In genomic region chr2:17793803-17794349, GRCh38 we compare ENCODE assay signal across 29 cellular contexts. TPM values are rescaled to one million over a fixed set of nuclear protein-coding genes. Genes with fewer than 3 reads are reported as not detected.
DNase-seq lines count a peak whose midpoint lies in the region; ATAC-seq, FAIRE-seq and TF ChIP-seq lines count a peak whose summit lies in the region.
"Had no signal": no experiment of that assay in that cellular context is flagged by ENCODE, and none has a peak within 500 bp of the region (broad histone marks: within the 10 kb centered on the region; RNA-seq: fewer than 3 reads in every experiment).

No MANE protein-coding gene starts in this region.

- peak overlapping the region; percentile 5 for H3K18ac ChIP-seq in neuronal stem cell (ENCODE audit: low read length)

- H2BK5ac ChIP-seq in neuronal stem cell (ENCODE audit: low read length): no peak overlapping the region

- H3K9me3 Mint-ChIP-seq in HFFc6: no peaks in the 10 kb centered on the region
- H3K9me3 Mint-ChIP-seq in Calu3 (ENCODE audit: low read depth, unreplicated experiment): no peaks in the 10 kb centered on the region
- H3K9me3 Mint-ChIP-seq: activated CD8-positive, alpha-beta T cell treated with anti-CD3 and anti-CD28 coated beads for 36 hours; activated naive CD4-positive, alpha-beta T cell treated with anti-CD3 and anti-CD28 coated beads, Interleukin-2, amount 50 U/mL, for 72 hours; activated T-cell treated with anti-CD3 and anti-CD28 coated beads, Interleukin-2, amount 50 U/mL, for 24 hours; CD4-positive, alpha-beta T cell; natural killer cell treated with Interleukin-12 subunit alpha and Interleukin-12 subunit beta and Interleukin-15 and Interleukin-18, amount 100 ng/mL, for 72 hours had no signal

- no peak for TF ChIP-seq EP300 in K562 (IDR thresholded peaks at IDR 0.05; ENCODE audit: low read length)

- no peak overlapping the region for H2BK12ac ChIP-seq in neuronal stem cell (ENCODE audit: low read length)

- POLR2A ChIA-PET in K562 (lab: Yijun Ruan, JAX): interaction anchor here (0.8 to 1.3 kb wide), 3 partner anchors 13 to 186 kb away, joined by 3 read pairs; no protein-coding TSS in a partner anchor

- H3K4me3 Mint-ChIP-seq in HFFc6: no peak overlapping the region
- H3K4me3 Mint-ChIP-seq in Calu3 (ENCODE audit: low read depth, unreplicated experiment): no peak overlapping the region
- H3K4me3 Mint-ChIP-seq: activated CD8-positive, alpha-beta T cell treated with anti-CD3 and anti-CD28 coated beads for 36 hours; activated T-cell treated with anti-CD3 and anti-CD28 coated beads, Interleukin-2, amount 50 U/mL, for 24 hours; CD4-positive, alpha-beta T cell; natural killer cell treated with Interleukin-12 subunit alpha and Interleukin-12 subunit beta and Interleukin-15 and Interleukin-18, amount 100 ng/mL, for 72 hours; stimulated activated naive B cell treated with anti-CD40 and anti-IgM and Interleukin-4, amounts not matched to agents 10 μg/mL and 1 μg/mL and 100 μg/mL, for 72 hours had no signal

- intact Hi-C loops in K562 (cut with micrococcal nuclease): no loop called here
- intact Hi-C loops in Calu3 (cut with micrococcal nuclease; ENCODE audit: unreplicated experiment): no loop called here
- intact Hi-C loops in heart right ventricle (cut with DNase I): no loop called here

- no peak overlapping the region for H2AK5ac ChIP-seq in neuronal stem cell (ENCODE audit: low read depth, low read length)

- H3K4me1 ChIP-seq in K562 (replicated peaks in 1 of 2; ENCODE audit: control insufficient read depth in 2 of 2, insufficient read depth in 2 of 2, low read length in 2 of 2) (no peaks in the 10 kb centered on the region), neuronal stem cell (ENCODE audit: control insufficient read depth in 2 of 2, insufficient read depth in 1 of 2, low read depth in 1 of 2, low read length in 2 of 2) (no peaks in the 10 kb centered on the region), MM.1S (ENCODE audit: low read length) (peaks cover 7% of the 10 kb centered on the region), heart right ventricle (peaks cover 0 to 6% (median 0%) of the 10 kb centered on the region in 9 donors)
- H3K4me1 ChIP-seq: tibial artery had no signal

- 0 out of 2 replicates have a peak, but pooled peaks cover 3% of the 10 kb centered on the region for H3F3A ChIP-seq in MM.1S (ENCODE audit: insufficient read depth, low read length)

- H4K20me1 ChIP-seq in K562 (replicated peaks; ENCODE audit: control insufficient read depth, insufficient read depth, low read length): no peaks in the 10 kb centered on the region
- no peaks in the 10 kb centered on the region for H4K20me1 ChIP-seq in MM.1S (ENCODE audit: insufficient read depth, low read length)

- DNase-seq in ELR (ENCODE audit: low read depth): peak; percentile 7
- peak; percentile 20 for DNase-seq in HFFc6
- no peak for DNase-seq in K562 (ENCODE audit: extremely low read depth in 1 of 4, low spot score in 3 of 4)
- DNase-seq in neuronal stem cell (ENCODE audit: low spot score): no peak
- no peak for DNase-seq in Calu3
- no peak for DNase-seq in MM.1S
- DNase-seq in heart right ventricle: no peak
- no peak for DNase-seq in effector CD8-positive, alpha-beta T cell (lab: John Stamatoyannopoulos, UW)
- DNase-seq: activated CD4-positive, CD25-positive, alpha-beta regulatory T cell; activated CD8-positive, alpha-beta T cell treated with anti-CD3 and anti-CD28 coated beads for 36 hours; activated T-cell treated with anti-CD3 and anti-CD28 coated beads, Interleukin-2, amount 50 U/mL, for 24 hours; CD4-positive, alpha-beta T cell; cerebellar nuclear complex; DMS53; effector memory CD4-positive, alpha-beta T cell; head of caudate nucleus; Kasumi-1; NCI-H1105; NCI-H2081; NCI-H510A treated with DMSO at 0.1 percent for 48 hours; stimulated activated naive B cell treated with anti-CD40 and anti-IgM and Interleukin-4, amounts not matched to agents 10 μg/mL and 1 μg/mL and 100 μg/mL, for 72 hours; T-helper 9 cell; tibial artery had no signal

- H3K9ac ChIP-seq in K562 (ENCODE audit: insufficient read depth in 1 of 2, low read depth in 2 of 2, low read length in 2 of 2) (no peak overlapping the region), neuronal stem cell (ENCODE audit: low read depth, low read length, poor library complexity) (no peak overlapping the region), MM.1S (ENCODE audit: low read length) (no peak overlapping the region)

- no peak for ATAC-seq in K562
- no peak for ATAC-seq in heart right ventricle
- ATAC-seq: activated CD8-positive, alpha-beta T cell treated with anti-CD3 and anti-CD28 coated beads for 36 hours; esophagus mucosa had no signal

- no peak overlapping the region for H3K4ac ChIP-seq in neuronal stem cell (ENCODE audit: low read length)

- no peak overlapping the region for H2BK120ac ChIP-seq in neuronal stem cell (ENCODE audit: low read depth, low read length)

- H3K9me1 ChIP-seq in K562 (ENCODE audit: control insufficient read depth, insufficient read depth, low read length): no peaks in the 10 kb centered on the region

- no peak overlapping the region for H2BK15ac ChIP-seq in neuronal stem cell (ENCODE audit: low read length)

- H3K36me3 ChIP-seq in K562 (ENCODE audit: control insufficient read depth, insufficient read depth, low read length) (no peaks in the 10 kb centered on the region), neuronal stem cell (replicated peaks in 1 of 2; ENCODE audit: control insufficient read depth in 2 of 2, insufficient read depth in 2 of 2, low read length in 2 of 2) (no peaks in the 10 kb centered on the region), MM.1S (replicated peaks; ENCODE audit: insufficient read depth, low read length) (no peaks in the 10 kb centered on the region), heart right ventricle (no peaks in the 10 kb centered on the region)
- H3K36me3 ChIP-seq: tibial artery had no signal

- H3K27ac Mint-ChIP-seq in HFFc6 (no peak overlapping the region; the same call in 1 of the 2 replicates), Calu3 (ENCODE audit: unreplicated experiment) (no peak overlapping the region)
- H3K27ac Mint-ChIP-seq: activated CD8-positive, alpha-beta T cell treated with anti-CD3 and anti-CD28 coated beads for 36 hours; activated naive CD4-positive, alpha-beta T cell treated with anti-CD3 and anti-CD28 coated beads, Interleukin-2, amount 50 U/mL, for 72 hours; activated T-cell treated with anti-CD3 and anti-CD28 coated beads, Interleukin-2, amount 50 U/mL, for 24 hours; CD4-positive, alpha-beta T cell; natural killer cell treated with Interleukin-12 subunit alpha and Interleukin-12 subunit beta and Interleukin-15 and Interleukin-18, amount 100 ng/mL, for 72 hours; stimulated activated naive B cell treated with anti-CD40 and anti-IgM and Interleukin-4, amounts not matched to agents 10 μg/mL and 1 μg/mL and 100 μg/mL, for 72 hours had no signal

- no peaks in the 10 kb centered on the region for H3K36me3 Mint-ChIP-seq in HFFc6 (ENCODE audit: low read depth)
- H3K36me3 Mint-ChIP-seq in Calu3 (ENCODE audit: insufficient read depth, unreplicated experiment): no peaks in the 10 kb centered on the region
- H3K36me3 Mint-ChIP-seq: activated naive CD4-positive, alpha-beta T cell treated with anti-CD3 and anti-CD28 coated beads, Interleukin-2, amount 50 U/mL, for 72 hours; natural killer cell treated with Interleukin-12 subunit alpha and Interleukin-12 subunit beta and Interleukin-15 and Interleukin-18, amount 100 ng/mL, for 72 hours; stimulated activated naive B cell treated with anti-CD40 and anti-IgM and Interleukin-4, amounts not matched to agents 10 μg/mL and 1 μg/mL and 100 μg/mL, for 72 hours had no signal

- TF ChIP-seq RAD21 in K562 (CRISPR knock-in tag; conservative IDR thresholded peaks at IDR 0.05 in 1 of 2, IDR thresholded peaks at IDR 0.05 in 1 of 2): no peak

- 3% methylated on average over 5 of the region's 6 CpGs for WGBS in K562 (ENCODE audit: insufficient coverage, low coverage, missing lambda C conversion rate)
- no CpG with 5 or more reads among the region's 6 CpGs for WGBS in neuronal stem cell (ENCODE audit: extremely low coverage in 2 of 2, insufficient read length in 2 of 2, insufficient replicate concordance in 1 of 2), 2 donors
- 84 to 85% methylated on average over 6 of the region's 6 CpGs for WGBS in heart right ventricle, 2 donors

- H3K23ac ChIP-seq in neuronal stem cell (ENCODE audit: low read depth, low read length, poor library complexity): no peak overlapping the region

- no peak overlapping the region for H2AFZ ChIP-seq in K562 (ENCODE audit: low read depth, low read length)
- peak overlapping the region; percentile 56 for H2AFZ ChIP-seq in neuronal stem cell (ENCODE audit: low read length)
- no peak overlapping the region for H2AFZ ChIP-seq in MM.1S (ENCODE audit: low read length)

- H3K9me3 ChIP-seq in K562 (replicated peaks; ENCODE audit: control insufficient read depth, insufficient read depth, low read depth, low read length) (no peaks in the 10 kb centered on the region), neuronal stem cell (replicated peaks in 1 of 2; ENCODE audit: control insufficient read depth in 2 of 2, insufficient read depth in 1 of 2, low read depth in 1 of 2, low read length in 2 of 2) (no peaks in the 10 kb centered on the region), MM.1S (replicated peaks; ENCODE audit: insufficient read depth, low read length) (no peaks in the 10 kb centered on the region), heart right ventricle (no peaks in the 10 kb centered on the region)
- H3K9me3 ChIP-seq: tibial artery had no signal

- TF ChIP-seq POLR2A in K562 (conservative IDR thresholded peaks at IDR 0.05): no peak

- no peak overlapping the region for H4K8ac ChIP-seq in neuronal stem cell (ENCODE audit: low read depth, low read length)

- no peak overlapping the region for H3K4me2 ChIP-seq in K562 (ENCODE audit: insufficient read depth, low read length)
- H3K4me2 ChIP-seq in neuronal stem cell (ENCODE audit: insufficient read depth, low read length, poor library complexity, severe bottlenecking): no peak overlapping the region
- H3K4me2 ChIP-seq in MM.1S (ENCODE audit: low read depth, low read length): no peak overlapping the region

- no peaks in the 10 kb centered on the region for H3K79me1 ChIP-seq in neuronal stem cell (ENCODE audit: low read depth, low read length)

- in situ Hi-C loops in K562 (cut with MboI): no loop called here

- no peak overlapping the region for H4K91ac ChIP-seq in neuronal stem cell (ENCODE audit: low read depth, low read length, poor library complexity)

- no peaks in the 10 kb centered on the region for H3K79me2 ChIP-seq in K562 (ENCODE audit: control insufficient read depth, insufficient read depth, low read length)
- no peaks in the 10 kb centered on the region for H3K79me2 ChIP-seq in MM.1S (ENCODE audit: low read length)

- H3K27ac ChIP-seq in K562 (ENCODE audit: extremely low read depth, low read depth, low read length): no peak overlapping the region
- H3K27ac ChIP-seq in neuronal stem cell (replicated peaks; ENCODE audit: low read length): no peak overlapping the region
- no peak overlapping the region for H3K27ac ChIP-seq in MM.1S (ENCODE audit: low read length)
- H3K27ac ChIP-seq in heart right ventricle: no peak overlapping the region
- H3K27ac ChIP-seq: RWPE1, tibial artery had no signal

- H3K9me2 ChIP-seq in MM.1S (replicated peaks; ENCODE audit: insufficient read depth, low read length): no peaks in the 10 kb centered on the region

- no peak for FAIRE-seq in K562 (lab: Jason Lieb, UNC)

- H3K4me1 Mint-ChIP-seq in HFFc6 (ENCODE audit: low read depth) (peaks cover 26% of the 10 kb centered on the region), Calu3 (ENCODE audit: low read depth, unreplicated experiment) (no peaks in the 10 kb centered on the region)

- no peak overlapping the region for H3K14ac ChIP-seq in neuronal stem cell (ENCODE audit: low read length)

- CTCF ChIA-PET in K562 (lab: Yijun Ruan, JAX; ENCODE audit: low intra/inter-chr PET ratio) (no interaction called here), Calu3 (lab: Charles Lee) (no interaction called here)

- H3K27me3 Mint-ChIP-seq in HFFc6 (ENCODE audit: insufficient read depth) (peaks cover 7% of the 10 kb centered on the region), Calu3 (ENCODE audit: unreplicated experiment) (peaks cover 48% of the 10 kb centered on the region)
- H3K27me3 Mint-ChIP-seq: stimulated activated naive B cell treated with anti-CD40 and anti-IgM and Interleukin-4, amounts not matched to agents 10 μg/mL and 1 μg/mL and 100 μg/mL, for 72 hours had no signal

- H3K4me3 ChIP-seq in K562: no peak overlapping the region
- H3K4me3 ChIP-seq in neuronal stem cell (ENCODE audit: low read length in 2 of 2): no peak overlapping the region
- no peak overlapping the region for H3K4me3 ChIP-seq in MM.1S (ENCODE audit: low read length)
- H3K4me3 ChIP-seq in heart right ventricle: no peak overlapping the region
- H3K4me3 ChIP-seq: tibial artery had no signal

- peaks cover 6 to 25% of the 10 kb centered on the region in 2 experiments; a peak in 4 of 5 replicates for H3K27me3 ChIP-seq in K562 (ENCODE audit: control insufficient read depth in 2 of 2, insufficient read depth in 2 of 2, low read length in 2 of 2)
- H3K27me3 ChIP-seq in neuronal stem cell (ENCODE audit: control insufficient read depth in 3 of 3, insufficient read depth in 3 of 3, low read depth in 1 of 3, low read length in 3 of 3): peaks cover 0 to 9% (median 0%) of the 10 kb centered on the region in 3 experiments
- no peaks in the 10 kb centered on the region for H3K27me3 ChIP-seq in MM.1S (replicated peaks; ENCODE audit: insufficient read depth, low read length)
- no peaks in the 10 kb centered on the region for H3K27me3 ChIP-seq in heart right ventricle

- no peak for TF ChIP-seq CTCF in HFFc6 (IDR thresholded peaks at IDR 0.05)
- no peak for TF ChIP-seq CTCF in K562 (IDR thresholded peaks at IDR 0.05 in 2 of 3, conservative IDR thresholded peaks at IDR 0.05 in 1 of 3; ENCODE audit: insufficient read depth in 2 of 3, low read depth in 1 of 3, low read length in 3 of 3)
- no peak for TF ChIP-seq CTCF in Calu3 (IDR thresholded peaks at IDR 0.05; ENCODE audit: unreplicated experiment)
- no peak for TF ChIP-seq CTCF in MM.1S (IDR thresholded peaks at IDR 0.05; ENCODE audit: low read length)
- TF ChIP-seq CTCF in heart right ventricle (IDR thresholded peaks at IDR 0.05): no peak

- no TSS peak for BruUV-seq in K562 (replicated peaks; lab: Mats Ljungman, UMichigan)
- no TSS peak for BruUV-seq in Calu3 (replicated peaks; lab: Mats Ljungman, UMichigan)

RNA-seq across cellular contexts. Expression of gene MSGN1, which starts 22.4 kb away (rescaled TPM):
- total RNA-seq in HFFc6 (2021; fragmentation: NEBNext Ultra II Directional; extraction: Animal tissue kit (Norgen Biotek cat#: 25700)): not detected
- not detected in 2 replicates for total RNA-seq in K562 (2011; cell fraction: chromatin; rRNA removed; ENCODE audit: low replicate concordance)
- not detected in 2 replicates for total RNA-seq in K562 (2011; cell fraction: nucleolus; rRNA removed)
- not detected in 2 replicates for total RNA-seq in K562 (2011; cell fraction: nucleoplasm; rRNA removed)
- total RNA-seq in K562 (2014; rRNA removed): not detected in 2 replicates
- not detected in 2 replicates for total RNA-seq in K562 (2014; rRNA removed; fragmentation: Illumina TruSeq; extraction: Trizol)
- not detected in 2 replicates for total RNA-seq in K562 (2015; rRNA removed; fragmentation: Illumina TruSeq; extraction: Trizol)
- total RNA-seq in K562 (2021): not detected in 2 replicates
- not detected in 2 replicates for polyA plus RNA-seq in K562 (2011; rRNA removed)
- polyA plus RNA-seq in K562 (2011; cell fraction: cytosol; rRNA removed): not detected in 2 replicates
- polyA plus RNA-seq in K562 (2011; cell fraction: nucleus; rRNA removed): not detected in 2 replicates
- polyA plus RNA-seq in K562 (2012): not detected in 2 replicates
- not detected in 2 replicates for polyA plus RNA-seq in K562 (2014; fragmentation: Illumina TruSeq; extraction: Trizol)
- polyA plus RNA-seq in K562 (2014; fragmentation: Nextera tagmentation; extraction: Ambion mirVana): not detected
- not detected in 2 replicates for polyA plus RNA-seq in K562 (2014; rRNA removed)
- polyA minus RNA-seq in K562 (2011; rRNA and poly(A)+ RNA removed): not detected in 2 replicates
- polyA minus RNA-seq in K562 (2011; cell fraction: cytosol; rRNA and poly(A)+ RNA removed): not detected in 2 replicates
- not detected in 2 replicates for polyA minus RNA-seq in K562 (2011; cell fraction: nucleus; rRNA and poly(A)+ RNA removed)
- polyA plus RNA-seq in neuronal stem cell (2013, experiment 1 of 2): 0.20 TPM
- 0.07 TPM for polyA plus RNA-seq in neuronal stem cell (2013, experiment 2 of 2)
- total RNA-seq in Calu3 (2022): not detected in 2 replicates
- total RNA-seq in heart right ventricle: not detected
- not detected for polyA plus RNA-seq in heart right ventricle
- total RNA-seq: activated CD8-positive, alpha-beta T cell treated with anti-CD3 and anti-CD28 coated beads for 36 hours; activated naive CD4-positive, alpha-beta T cell treated with anti-CD3 and anti-CD28 coated beads, Interleukin-2, amount 50 U/mL, for 72 hours; CD4-positive, alpha-beta T cell; esophagus mucosa; HT-29; mesenteric fat pad; natural killer cell treated with Interleukin-12 subunit alpha and Interleukin-12 subunit beta and Interleukin-15 and Interleukin-18, amount 100 ng/mL, for 72 hours had no signal

RNA-seq across cellular contexts. Expression of gene GEN1, which starts 39.9 kb away (rescaled TPM):
- total RNA-seq in HFFc6 (2021; fragmentation: NEBNext Ultra II Directional; extraction: Animal tissue kit (Norgen Biotek cat#: 25700)): 10 to 100 TPM in 5 of 6 experiments, 1 to 10 TPM in 1; 9.8 to 16.5 (median 13.1) TPM
- total RNA-seq in K562 (2011; cell fraction: chromatin; rRNA removed; ENCODE audit: low replicate concordance): 54.2 and 126 TPM in 2 replicates
- 30.7 and 42.2 TPM in 2 replicates for total RNA-seq in K562 (2011; cell fraction: nucleolus; rRNA removed)
- 75.7 and 127 TPM in 2 replicates for total RNA-seq in K562 (2011; cell fraction: nucleoplasm; rRNA removed)
- total RNA-seq in K562 (2014; rRNA removed) (17.7 and 21.4 TPM in 2 replicates), K562 (2014; rRNA removed; fragmentation: Illumina TruSeq; extraction: Trizol) (32.6 and 38.2 TPM in 2 replicates), K562 (2015; rRNA removed; fragmentation: Illumina TruSeq; extraction: Trizol) (34.0 and 36.8 TPM in 2 replicates), K562 (2021) (28.2 and 29.7 TPM in 2 replicates), Calu3 (2022) (29.6 and 34.8 TPM in 2 replicates), heart right ventricle (1 to 10 TPM; 2.8 to 5.4 (median 3.8) TPM)
- polyA plus RNA-seq in K562 (2011; rRNA removed) (28.6 and 39.7 TPM in 2 replicates), K562 (2014; fragmentation: Illumina TruSeq; extraction: Trizol) (24.1 and 24.5 TPM in 2 replicates), K562 (2014; fragmentation: Nextera tagmentation; extraction: Ambion mirVana) (10 to 100 TPM in 1 of 2 experiments, 1 to 10 TPM in 1; 8.6 to 12.4 TPM), K562 (2014; rRNA removed) (16.5 and 21.6 TPM in 2 replicates), heart right ventricle (1 to 10 TPM in 1 of 2 donors, under 1 TPM in 1; 0.71 to 4.8 TPM)
- polyA plus RNA-seq in K562 (2011; cell fraction: cytosol; rRNA removed): 4.4 and 9.8 TPM in 2 replicates
- 60.0 and 68.3 TPM in 2 replicates for polyA plus RNA-seq in K562 (2011; cell fraction: nucleus; rRNA removed)
- polyA plus RNA-seq in K562 (2012): 9.5 and 10.5 TPM in 2 replicates
- polyA minus RNA-seq in K562 (2011; rRNA and poly(A)+ RNA removed): 73.5 and 79.8 TPM in 2 replicates
- polyA minus RNA-seq in K562 (2011; cell fraction: cytosol; rRNA and poly(A)+ RNA removed): 14.7 and 19.9 TPM in 2 replicates
- polyA minus RNA-seq in K562 (2011; cell fraction: nucleus; rRNA and poly(A)+ RNA removed): 95.6 and 125 TPM in 2 replicates
- 11.1 TPM for polyA plus RNA-seq in neuronal stem cell (2013, experiment 1 of 2)
- polyA plus RNA-seq in neuronal stem cell (2013, experiment 2 of 2): 11.8 TPM

RNA-seq across cellular contexts. Expression of gene SMC6, which starts 40.3 kb away (rescaled TPM):
- 10 to 100 TPM; 13.4 to 17.6 (median 16.6) TPM for total RNA-seq in HFFc6 (2021; fragmentation: NEBNext Ultra II Directional; extraction: Animal tissue kit (Norgen Biotek cat#: 25700))
- total RNA-seq in K562 (2011; cell fraction: chromatin; rRNA removed; ENCODE audit: low replicate concordance): 22.2 and 131 TPM in 2 replicates
- 10.0 and 22.6 TPM in 2 replicates for total RNA-seq in K562 (2011; cell fraction: nucleolus; rRNA removed)
- 41.6 and 60.6 TPM in 2 replicates for total RNA-seq in K562 (2011; cell fraction: nucleoplasm; rRNA removed)
- total RNA-seq in K562 (2014; rRNA removed) (38.4 and 42.9 TPM in 2 replicates), K562 (2014; rRNA removed; fragmentation: Illumina TruSeq; extraction: Trizol) (71.1 and 84.3 TPM in 2 replicates), K562 (2015; rRNA removed; fragmentation: Illumina TruSeq; extraction: Trizol) (68.5 and 75.9 TPM in 2 replicates), K562 (2021) (46.6 and 51.5 TPM in 2 replicates), Calu3 (2022) (29.6 and 31.6 TPM in 2 replicates), heart right ventricle (10 to 100 TPM in 9 of 10 donors, 1 to 10 TPM in 1; 9.4 to 14.7 (median 12.3) TPM)
- polyA plus RNA-seq in K562 (2011; rRNA removed) (34.3 and 47.7 TPM in 2 replicates), K562 (2014; fragmentation: Illumina TruSeq; extraction: Trizol) (41.8 and 55.6 TPM in 2 replicates), K562 (2014; fragmentation: Nextera tagmentation; extraction: Ambion mirVana) (10 to 100 TPM; 14.2 to 18.5 TPM), K562 (2014; rRNA removed) (41.1 and 44.1 TPM in 2 replicates), heart right ventricle (10 to 100 TPM in 1 of 2 donors, 1 to 10 TPM in 1; 4.7 to 10.4 TPM)
- polyA plus RNA-seq in K562 (2011; cell fraction: cytosol; rRNA removed): 5.4 and 9.5 TPM in 2 replicates
- polyA plus RNA-seq in K562 (2011; cell fraction: nucleus; rRNA removed): 29.0 and 39.5 TPM in 2 replicates
- polyA plus RNA-seq in K562 (2012): 26.0 and 28.2 TPM in 2 replicates
- polyA minus RNA-seq in K562 (2011; rRNA and poly(A)+ RNA removed): 87.7 and 95.2 TPM in 2 replicates
- polyA minus RNA-seq in K562 (2011; cell fraction: cytosol; rRNA and poly(A)+ RNA removed): 15.2 and 27.7 TPM in 2 replicates
- 34.5 and 60.3 TPM in 2 replicates for polyA minus RNA-seq in K562 (2011; cell fraction: nucleus; rRNA and poly(A)+ RNA removed)
- 27.0 TPM for polyA plus RNA-seq in neuronal stem cell (2013, experiment 1 of 2)
- 27.2 TPM for polyA plus RNA-seq in neuronal stem cell (2013, experiment 2 of 2)

Comparison
In these comparisons a context has a peak if more than half of its experiments do, and no peak if none do; other contexts are left out.
1. DNase-seq: peak in ELR (single experiment) and HFFc6 (single experiment); none in K562 (0 of 4), neuronal stem cell (single experiment), Calu3 (single experiment), MM.1S (single experiment), heart right ventricle (0 of 2) and effector CD8-positive, alpha-beta T cell (single experiment).